ENCODE assay signal across 1 cellular context in genomic region chr7:121183883-121184282, GRCh38.
A peak's percentile ranks its signal among the peaks of the same experiment; 100 is the strongest.
TF ChIP-seq lines count a peak whose summit lies in the region.

No MANE protein-coding gene starts in this region.

TF ChIP-seq in K562, 482 proteins besides CTCF, POLR2A, EP300 and RAD21:
- TF ChIP-seq MAFG (tag; conservative IDR thresholded peaks at IDR 0.05): peak; percentile 36; the same call in 1 of the 2 replicates
